3 cellular contexts compared by ENCODE assay signal in the genomic region with DNA sequence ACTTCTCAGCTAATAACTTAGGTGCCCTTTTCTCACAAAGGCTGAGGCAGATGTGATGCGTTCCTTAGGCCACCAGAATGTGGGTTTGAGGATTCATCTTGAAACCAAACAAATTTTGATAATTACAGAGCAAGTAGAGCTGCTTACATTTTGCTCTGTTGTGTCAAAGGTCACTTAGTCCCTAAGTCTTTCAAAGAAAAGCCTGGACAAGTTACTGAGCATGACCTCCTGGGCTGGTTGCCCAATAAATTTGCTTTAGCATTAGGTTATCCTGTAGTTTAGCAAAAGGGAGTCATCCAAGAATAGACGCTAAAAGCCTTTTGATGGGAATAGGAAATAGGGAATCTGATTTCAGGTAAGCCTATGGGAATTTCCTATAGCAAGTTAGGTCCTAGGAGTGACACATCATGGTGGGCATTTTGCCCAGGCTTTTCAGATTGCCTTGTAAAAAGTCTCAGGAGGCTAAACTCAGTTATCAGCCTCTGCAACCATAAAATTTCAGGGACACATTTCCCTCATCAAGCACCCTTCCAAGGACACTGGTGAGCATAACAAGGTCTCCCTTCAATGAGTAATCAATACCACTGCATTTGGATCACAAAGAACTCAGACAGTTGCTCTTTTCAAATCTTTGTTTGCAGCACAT.
TF ChIP-seq lines count a peak whose summit lies in the region.

No MANE protein-coding gene starts in this region.

TF ChIP-seq in IMR-90, 13 proteins besides CTCF, POLR2A, EP300 and RAD21 (continued from another document):
- TF ChIP-seq NFE2L2 (IDR thresholded peaks at IDR 0.05; ENCODE audit: low read depth, low read length) (no peak), SMC3 (IDR thresholded peaks at IDR 0.05; ENCODE audit: low read depth, low read length) (no peak), MAZ (IDR thresholded peaks at IDR 0.05; ENCODE audit: borderline replicate concordance, low read depth, low read length) (no peak), MXI1 (IDR thresholded peaks at IDR 0.05; ENCODE audit: borderline replicate concordance, low read depth, low read length) (no peak), CEBPB (IDR thresholded peaks at IDR 0.05; ENCODE audit: low read depth, low read length) (no peak), CHD1 (IDR thresholded peaks at IDR 0.05; ENCODE audit: low read depth, low read length) (no peak), MAFK (IDR thresholded peaks at IDR 0.05; ENCODE audit: low read depth, low read length) (no peak), FOS (IDR thresholded peaks at IDR 0.05; ENCODE audit: low read depth, low read length) (no peak), RFX5 (IDR thresholded peaks at IDR 0.05; ENCODE audit: low read depth, low read length) (no peak)
- TF ChIP-seq, protein P1, sequence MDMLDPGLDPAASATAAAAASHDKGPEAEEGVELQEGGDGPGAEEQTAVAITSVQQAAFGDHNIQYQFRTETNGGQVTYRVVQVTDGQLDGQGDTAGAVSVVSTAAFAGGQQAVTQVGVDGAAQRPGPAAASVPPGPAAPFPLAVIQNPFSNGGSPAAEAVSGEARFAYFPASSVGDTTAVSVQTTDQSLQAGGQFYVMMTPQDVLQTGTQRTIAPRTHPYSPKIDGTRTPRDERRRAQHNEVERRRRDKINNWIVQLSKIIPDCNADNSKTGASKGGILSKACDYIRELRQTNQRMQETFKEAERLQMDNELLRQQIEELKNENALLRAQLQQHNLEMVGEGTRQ (IDR thresholded peaks at IDR 0.05; ENCODE audit: low read depth, low read length) = no peak
- TF ChIP-seq, protein P2, sequence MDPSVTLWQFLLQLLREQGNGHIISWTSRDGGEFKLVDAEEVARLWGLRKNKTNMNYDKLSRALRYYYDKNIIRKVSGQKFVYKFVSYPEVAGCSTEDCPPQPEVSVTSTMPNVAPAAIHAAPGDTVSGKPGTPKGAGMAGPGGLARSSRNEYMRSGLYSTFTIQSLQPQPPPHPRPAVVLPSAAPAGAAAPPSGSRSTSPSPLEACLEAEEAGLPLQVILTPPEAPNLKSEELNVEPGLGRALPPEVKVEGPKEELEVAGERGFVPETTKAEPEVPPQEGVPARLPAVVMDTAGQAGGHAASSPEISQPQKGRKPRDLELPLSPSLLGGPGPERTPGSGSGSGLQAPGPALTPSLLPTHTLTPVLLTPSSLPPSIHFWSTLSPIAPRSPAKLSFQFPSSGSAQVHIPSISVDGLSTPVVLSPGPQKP (IDR thresholded peaks at IDR 0.05; ENCODE audit: borderline replicate concordance, low read depth, low read length) = no peak
TF ChIP-seq in IMR-90: peak in this region for 0.

TF ChIP-seq in liver, 16 proteins besides CTCF, POLR2A, EP300 and RAD21 (continued from another document):
- TF ChIP-seq, protein P3, sequence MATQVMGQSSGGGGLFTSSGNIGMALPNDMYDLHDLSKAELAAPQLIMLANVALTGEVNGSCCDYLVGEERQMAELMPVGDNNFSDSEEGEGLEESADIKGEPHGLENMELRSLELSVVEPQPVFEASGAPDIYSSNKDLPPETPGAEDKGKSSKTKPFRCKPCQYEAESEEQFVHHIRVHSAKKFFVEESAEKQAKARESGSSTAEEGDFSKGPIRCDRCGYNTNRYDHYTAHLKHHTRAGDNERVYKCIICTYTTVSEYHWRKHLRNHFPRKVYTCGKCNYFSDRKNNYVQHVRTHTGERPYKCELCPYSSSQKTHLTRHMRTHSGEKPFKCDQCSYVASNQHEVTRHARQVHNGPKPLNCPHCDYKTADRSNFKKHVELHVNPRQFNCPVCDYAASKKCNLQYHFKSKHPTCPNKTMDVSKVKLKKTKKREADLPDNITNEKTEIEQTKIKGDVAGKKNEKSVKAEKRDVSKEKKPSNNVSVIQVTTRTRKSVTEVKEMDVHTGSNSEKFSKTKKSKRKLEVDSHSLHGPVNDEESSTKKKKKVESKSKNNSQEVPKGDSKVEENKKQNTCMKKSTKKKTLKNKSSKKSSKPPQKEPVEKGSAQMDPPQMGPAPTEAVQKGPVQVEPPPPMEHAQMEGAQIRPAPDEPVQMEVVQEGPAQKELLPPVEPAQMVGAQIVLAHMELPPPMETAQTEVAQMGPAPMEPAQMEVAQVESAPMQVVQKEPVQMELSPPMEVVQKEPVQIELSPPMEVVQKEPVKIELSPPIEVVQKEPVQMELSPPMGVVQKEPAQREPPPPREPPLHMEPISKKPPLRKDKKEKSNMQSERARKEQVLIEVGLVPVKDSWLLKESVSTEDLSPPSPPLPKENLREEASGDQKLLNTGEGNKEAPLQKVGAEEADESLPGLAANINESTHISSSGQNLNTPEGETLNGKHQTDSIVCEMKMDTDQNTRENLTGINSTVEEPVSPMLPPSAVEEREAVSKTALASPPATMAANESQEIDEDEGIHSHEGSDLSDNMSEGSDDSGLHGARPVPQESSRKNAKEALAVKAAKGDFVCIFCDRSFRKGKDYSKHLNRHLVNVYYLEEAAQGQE (IDR thresholded peaks at IDR 0.05) = no peak
- TF ChIP-seq JUND (IDR thresholded peaks at IDR 0.05) (no peak), RXRA (IDR thresholded peaks at IDR 0.05) (no peak), FOXA2 (IDR thresholded peaks at IDR 0.05) (no peak), YY1 (IDR thresholded peaks at IDR 0.05) (no peak), FOXA1 (IDR thresholded peaks at IDR 0.05) (no peak), SP1 (IDR thresholded peaks at IDR 0.05) (no peak), HNF4A (conservative IDR thresholded peaks at IDR 0.05) (peak in 1 of 2 donors; percentile 39)
- TF ChIP-seq, protein P4, sequence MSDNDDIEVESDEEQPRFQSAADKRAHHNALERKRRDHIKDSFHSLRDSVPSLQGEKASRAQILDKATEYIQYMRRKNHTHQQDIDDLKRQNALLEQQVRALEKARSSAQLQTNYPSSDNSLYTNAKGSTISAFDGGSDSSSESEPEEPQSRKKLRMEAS (IDR thresholded peaks at IDR 0.05) = no peak
- TF ChIP-seq, protein P5, sequence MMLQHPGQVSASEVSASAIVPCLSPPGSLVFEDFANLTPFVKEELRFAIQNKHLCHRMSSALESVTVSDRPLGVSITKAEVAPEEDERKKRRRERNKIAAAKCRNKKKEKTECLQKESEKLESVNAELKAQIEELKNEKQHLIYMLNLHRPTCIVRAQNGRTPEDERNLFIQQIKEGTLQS (IDR thresholded peaks at IDR 0.05) = no peak

TF ChIP-seq in GM12891, 5 proteins besides CTCF, POLR2A, EP300 and RAD21 (continued from another document):
- TF ChIP-seq PAX5 (IDR thresholded peaks at IDR 0.05; ENCODE audit: insufficient read depth, low read length, severe bottlenecking) = no peak
- TF ChIP-seq POU2F2 (IDR thresholded peaks at IDR 0.05; ENCODE audit: low read depth, low read length) = no peak
TF ChIP-seq in GM12891: peak in this region for 0.
